Comparison of ENCODE assay signal across 29 cellular contexts in genomic region chr11:15963266-15963665, GRCh38.
"Had no signal": no experiment of that assay in that cellular context is flagged by ENCODE, and none has a peak within 500 bp of the region (broad histone marks: within the 10 kb centered on the region; RNA-seq: fewer than 3 reads in every experiment).

No MANE protein-coding gene starts in this region.

- DNase-seq: natural killer cell; occipital lobe; ovary; posterior cingulate gyrus; psoas muscle; right cardiac atrium; right lobe of liver; sigmoid colon; small intestine; stimulated activated CD4-positive, alpha-beta T cell treated with anti-CD3 and anti-CD28 coated beads, Interleukin-15, amount 100 ng/mL, for 24 hours; stimulated activated CD4-positive, alpha-beta T cell treated with anti-CD3 and anti-CD28 coated beads, Interleukin-2, amount 100 ng/mL, for 24 hours; stimulated activated CD4-positive, alpha-beta T cell treated with anti-CD3 and anti-CD28 coated beads, Interleukin-2, amount 100 ng/mL, for 48 hours; stimulated activated CD4-positive, alpha-beta T cell treated with anti-CD3 and anti-CD28 coated beads, Interleukin-4, amount 100 ng/mL, for 24 hours; stimulated activated naive CD4-positive, alpha-beta T cell; stimulated activated naive CD8-positive, alpha-beta T cell treated with anti-CD3 and anti-CD28 coated beads, Interleukin-15, amount 100 ng/mL, for 72 hours; stimulated activated naive CD8-positive, alpha-beta T cell treated with anti-CD3 and anti-CD28 coated beads, Interleukin-15, Interleukin-2, amounts not matched to agents 100 U/mL and 50 U/mL, for 24 hours; substantia nigra; testis; tibial artery; transverse colon; upper lobe of right lung; uterus had no signal

- H3K27me3 Mint-ChIP-seq: stimulated activated memory B cell treated with anti-CD40 and anti-IgM and Interleukin-4, amounts not matched to agents 10 μg/mL and 1 μg/mL and 100 μg/mL, for 72 hours; stimulated activated naive CD8-positive, alpha-beta T cell treated with anti-CD3 and anti-CD28 coated beads, Interleukin-15, amount 100 ng/mL, for 72 hours; type B pancreatic cell had no signal

- H3K4me1 ChIP-seq: parathyroid adenoma, testis, uterus had no signal

- ATAC-seq: natural killer cell; right cardiac atrium; right lobe of liver; stimulated activated memory B cell treated with anti-CD40 and anti-IgM and Interleukin-4, amounts not matched to agents 10 μg/mL and 1 μg/mL and 100 μg/mL, for 72 hours; stimulated activated naive CD8-positive, alpha-beta T cell treated with anti-CD3 and anti-CD28 coated beads, Interleukin-15, amount 100 ng/mL, for 72 hours; stimulated activated naive CD8-positive, alpha-beta T cell treated with anti-CD3 and anti-CD28 coated beads, Interleukin-15, Interleukin-2, amounts not matched to agents 100 U/mL and 50 U/mL, for 24 hours; upper lobe of right lung had no signal

- H3K27me3 ChIP-seq: neural progenitor cell, ovary, right lobe of liver, sigmoid colon, suprapubic skin, testis, tibial artery, transverse colon, upper lobe of right lung, uterus had no signal

- H3K9me3 Mint-ChIP-seq: nephron; neural progenitor cell; stimulated activated memory B cell treated with anti-CD40 and anti-IgM and Interleukin-4, amounts not matched to agents 10 μg/mL and 1 μg/mL and 100 μg/mL, for 72 hours; stimulated activated naive CD8-positive, alpha-beta T cell treated with anti-CD3 and anti-CD28 coated beads, Interleukin-15, amount 100 ng/mL, for 72 hours; type B pancreatic cell had no signal

- H3K27ac Mint-ChIP-seq: natural killer cell; nephron; neural progenitor cell; progenitor cell of endocrine pancreas; stimulated activated memory B cell treated with anti-CD40 and anti-IgM and Interleukin-4, amounts not matched to agents 10 μg/mL and 1 μg/mL and 100 μg/mL, for 72 hours; type B pancreatic cell had no signal

- H3K36me3 Mint-ChIP-seq: natural killer cell; neural progenitor cell; stimulated activated memory B cell treated with anti-CD40 and anti-IgM and Interleukin-4, amounts not matched to agents 10 μg/mL and 1 μg/mL and 100 μg/mL, for 72 hours; type B pancreatic cell had no signal

- H3K9me3 ChIP-seq: ovary, psoas muscle, right lobe of liver, sigmoid colon, suprapubic skin, testis, tibial artery, transverse colon, upper lobe of right lung, uterus had no signal

- H3K4me3 Mint-ChIP-seq: natural killer cell; nephron; neural progenitor cell; stimulated activated memory B cell treated with anti-CD40 and anti-IgM and Interleukin-4, amounts not matched to agents 10 μg/mL and 1 μg/mL and 100 μg/mL, for 72 hours; stimulated activated naive CD8-positive, alpha-beta T cell treated with anti-CD3 and anti-CD28 coated beads, Interleukin-15, amount 100 ng/mL, for 72 hours; type B pancreatic cell had no signal

- H3K27ac ChIP-seq: neural progenitor cell, ovary, parathyroid adenoma, right lobe of liver, sigmoid colon, suprapubic skin, testis, tibial artery, transverse colon, upper lobe of right lung, uterus had no signal

- H3K4me1 Mint-ChIP-seq: natural killer cell; stimulated activated memory B cell treated with anti-CD40 and anti-IgM and Interleukin-4, amounts not matched to agents 10 μg/mL and 1 μg/mL and 100 μg/mL, for 72 hours; stimulated activated naive CD8-positive, alpha-beta T cell treated with anti-CD3 and anti-CD28 coated beads, Interleukin-15, amount 100 ng/mL, for 72 hours had no signal

- H3K36me3 ChIP-seq: neural progenitor cell, ovary, right lobe of liver, sigmoid colon, suprapubic skin, tibial artery, transverse colon, upper lobe of right lung, uterus had no signal

- H2AFZ ChIP-seq: neural progenitor cell, parathyroid adenoma had no signal

- H3K4me3 ChIP-seq: neural progenitor cell, ovary, psoas muscle, right lobe of liver, sigmoid colon, suprapubic skin, testis, tibial artery, transverse colon, upper lobe of right lung, uterus had no signal

- H3K4me2 ChIP-seq: neural progenitor cell had no signal

- H3K9ac ChIP-seq: neural progenitor cell, parathyroid adenoma had no signal
